ENCODE assay signal across 8 cellular contexts in the genomic region with DNA sequence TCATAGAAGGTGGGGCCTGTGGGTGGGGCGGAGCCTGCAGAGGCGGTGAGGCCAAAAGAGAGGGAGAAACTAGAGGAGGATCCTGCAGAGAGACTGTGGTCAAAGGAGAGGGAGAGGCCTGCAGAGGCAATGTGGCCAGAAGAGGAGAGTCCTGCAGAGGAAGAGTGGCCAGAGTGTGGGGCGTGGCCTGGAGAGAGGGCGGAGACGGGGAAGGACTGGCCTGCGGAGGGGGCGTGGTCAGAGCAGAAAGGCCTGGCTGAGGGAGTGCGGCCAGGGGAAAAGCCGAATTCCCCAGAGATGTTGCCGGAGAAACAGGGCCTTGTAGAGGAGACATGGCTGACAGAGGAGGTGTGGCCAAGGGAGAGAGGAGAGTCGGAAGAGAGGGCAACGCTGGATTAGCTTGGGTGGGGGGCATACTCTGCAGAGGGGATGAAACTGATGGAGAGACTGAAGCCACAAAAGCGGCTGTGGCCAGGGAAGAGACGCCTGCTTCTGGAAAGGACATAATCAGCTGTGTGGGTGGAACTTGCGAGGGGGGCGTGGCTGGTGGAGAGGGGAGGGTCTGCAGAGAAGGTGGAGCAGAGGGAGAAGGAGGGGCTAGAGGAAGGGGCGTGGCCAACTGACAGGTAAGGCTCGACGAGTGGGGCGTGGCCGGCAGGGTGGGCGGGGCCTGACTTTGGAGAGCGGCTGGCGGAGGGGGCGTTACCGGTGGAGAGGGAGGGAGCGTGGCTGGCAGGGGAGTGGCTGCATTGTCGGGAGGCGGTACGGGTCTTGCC. TPM values are rescaled to one million over a fixed set of nuclear protein-coding genes. Genes with fewer than 3 reads are reported as not detected.
A peak's percentile ranks its signal among the peaks of the same experiment; 100 is the strongest.
DNase-seq lines count a peak whose midpoint lies in the region; ATAC-seq lines count a peak whose summit lies in the region.

No MANE protein-coding gene starts in this region.

- 7% methylated on average over 30 of the region's 30 CpGs for WGBS in mesenchymal stem cell

- H3K4me3 ChIP-seq in H7 (ENCODE audit: insufficient read depth, low read depth, low read length) (peak overlapping the region; percentile 33), mesenchymal stem cell (ENCODE audit: insufficient read depth in 1 of 2, low read depth in 1 of 2, low read length in 2 of 2) (peak overlapping the region in 1 of 2 experiments; percentile 69)

- H2BK15ac ChIP-seq in mesenchymal stem cell (ENCODE audit: low read depth, poor library complexity, severe bottlenecking) = peak overlapping the region; percentile 91

- H3K4me3 Mint-ChIP-seq in effector memory CD8-positive, alpha-beta T cell = peak overlapping the region; percentile 20 to 63

- peak overlapping the region; percentile 78 for H3K27ac ChIP-seq in mesenchymal stem cell (ENCODE audit: low read length, poor library complexity, severe bottlenecking)

- H3K36me3 ChIP-seq in H7 (replicated peaks; ENCODE audit: control insufficient read depth, insufficient read depth, low read length) (no peaks in the 10 kb centered on the region), mesenchymal stem cell (ENCODE audit: control insufficient read depth in 1 of 2, insufficient read depth in 2 of 2, low read depth in 1 of 2, low read length in 2 of 2) (no peaks in the 10 kb centered on the region)

- no peak overlapping the region for H3K23ac ChIP-seq in mesenchymal stem cell (ENCODE audit: low read length in 2 of 2)

- in situ Hi-C loops in ACHN (cut with HindIII; ENCODE audit: low pct_ligation_motif_present, low pct_unique_long_range_greater_than_20kb, low sequenced_read_pairs) = no loop called here

- peaks cover 53% of the 10 kb centered on the region for H3K4me1 ChIP-seq in mesenchymal stem cell (ENCODE audit: control insufficient read depth, insufficient read depth, low read depth, low read length)

- peaks cover 23 to 51% of the 10 kb centered on the region in 2 donors for H3K27me3 Mint-ChIP-seq in effector memory CD8-positive, alpha-beta T cell

- H4K91ac ChIP-seq in mesenchymal stem cell (ENCODE audit: low read length) = peak overlapping the region; percentile 75

- no peak overlapping the region for H2BK120ac ChIP-seq in mesenchymal stem cell (ENCODE audit: low read depth, low read length)

- H3K4me2 ChIP-seq in mesenchymal stem cell (ENCODE audit: low read length, poor library complexity, severe bottlenecking) = peak overlapping the region; percentile 57

- H2AFZ ChIP-seq in mesenchymal stem cell (ENCODE audit: low read depth, low read length) = peak overlapping the region; percentile 95

- peak overlapping the region in 1 of 2 experiments; percentile 49 for H3K14ac ChIP-seq in mesenchymal stem cell (ENCODE audit: low read length in 2 of 2)

- DNase-seq in ACHN = peak; percentile 90
- peak; percentile 93 for DNase-seq in H7
- DNase-seq in NOMO-1 treated with DMSO at 0.1 percent for 48 hours (lab: John Stamatoyannopoulos, UW; ENCODE audit: unreplicated experiment) = peak; percentile 91
- DNase-seq in activated CD8-positive, alpha-beta memory T cell treated with anti-CD3 and anti-CD28 coated beads for 48 hours (ENCODE audit: low read depth in 2 of 3, low spot score in 2 of 3) = peak; percentile 50 to 84 (median 57)
- DNase-seq in effector memory CD8-positive, alpha-beta T cell = peak; percentile 72 to 80 (median 77)
- DNase-seq in mesenchymal stem cell = peak; percentile 96
- DNase-seq in stimulated activated CD8-positive, alpha-beta memory T cell treated with anti-CD3 and anti-CD28 coated beads, Interleukin-15, amount 100 ng/mL, for 1 hour (ENCODE audit: low read depth) = peak; percentile 58

- no peak overlapping the region for H2AK5ac ChIP-seq in mesenchymal stem cell (ENCODE audit: low read length, severe bottlenecking)

- H2BK5ac ChIP-seq in mesenchymal stem cell (ENCODE audit: low read depth, low read length, poor library complexity, severe bottlenecking) = no peak overlapping the region

- H3K9me3 Mint-ChIP-seq in effector memory CD8-positive, alpha-beta T cell = no peaks in the 10 kb centered on the region

- H3K9ac ChIP-seq in mesenchymal stem cell (ENCODE audit: low read length) = no peak overlapping the region

- H3K36me3 Mint-ChIP-seq in effector memory CD8-positive, alpha-beta T cell (ENCODE audit: insufficient read depth) = peaks cover 9% of the 10 kb centered on the region

- no peaks in the 10 kb centered on the region for H3K79me1 ChIP-seq in mesenchymal stem cell (replicated peaks; ENCODE audit: low read length, poor library complexity, severe bottlenecking)

- H3K4ac ChIP-seq in mesenchymal stem cell (ENCODE audit: low read depth in 1 of 2, low read length in 2 of 2) = peak overlapping the region in 1 of 2 experiments; percentile 38

- H2BK12ac ChIP-seq in mesenchymal stem cell (ENCODE audit: low read length in 2 of 2) = peak overlapping the region in 1 of 2 experiments; percentile 84

- peak overlapping the region; percentile 73 for H4K8ac ChIP-seq in mesenchymal stem cell (ENCODE audit: low read length)

- ATAC-seq in effector memory CD8-positive, alpha-beta T cell (replicated peaks) = no peak
- ATAC-seq in HG03439 (IDR thresholded peaks at IDR 0.05; ENCODE audit: unreplicated experiment) = no peak

- no peaks in the 10 kb centered on the region for H3K9me3 ChIP-seq in mesenchymal stem cell (ENCODE audit: control insufficient read depth, low read length)

- peak overlapping the region; percentile 28 to 75 for H3K18ac ChIP-seq in mesenchymal stem cell (ENCODE audit: low read depth in 1 of 2, low read length in 2 of 2)

- peaks cover 22 to 26% of the 10 kb centered on the region in 2 donors for H3K4me1 Mint-ChIP-seq in effector memory CD8-positive, alpha-beta T cell (ENCODE audit: low read depth in 2 of 2)

- H3K27ac Mint-ChIP-seq in effector memory CD8-positive, alpha-beta T cell = no peak overlapping the region

- H3K27me3 ChIP-seq in H7 (ENCODE audit: control insufficient read depth, insufficient read depth, low read length) (peaks cover 43% of the 10 kb centered on the region), mesenchymal stem cell (ENCODE audit: control insufficient read depth in 1 of 2, insufficient read depth in 1 of 2, low read length in 2 of 2) (peaks cover 30 to 64% of the 10 kb centered on the region in 2 experiments)

RNA-seq across cellular contexts. Expression of a gene that starts 2.5 kb away (rescaled TPM):
- 0.14 and 0.22 TPM in 2 replicates for total RNA-seq in H7 (2014; rRNA removed; shearing (Covaris generic))
- polyA plus RNA-seq in mesenchymal stem cell (2013, experiment 1 of 2) = 0.32 TPM
- 0.25 TPM for polyA plus RNA-seq in mesenchymal stem cell (2013, experiment 2 of 2)

RNA-seq across cellular contexts. Expression of a gene that starts 16.6 kb away (rescaled TPM):
- 1.6 and 4.0 TPM in 2 replicates for total RNA-seq in H7 (2014; rRNA removed; shearing (Covaris generic))
- 3.7 TPM for polyA plus RNA-seq in mesenchymal stem cell (2013, experiment 1 of 2)
- 4.0 TPM for polyA plus RNA-seq in mesenchymal stem cell (2013, experiment 2 of 2)

RNA-seq across cellular contexts. Expression of a gene that starts 32.0 kb away (rescaled TPM):
- 21.1 and 24.3 TPM in 2 replicates for total RNA-seq in H7 (2014; rRNA removed; shearing (Covaris generic))
- polyA plus RNA-seq in mesenchymal stem cell (2013, experiment 1 of 2) = 19.1 TPM
- 18.7 TPM for polyA plus RNA-seq in mesenchymal stem cell (2013, experiment 2 of 2)

RNA-seq across cellular contexts. Expression of a gene that starts 41.7 kb away (rescaled TPM):
- total RNA-seq in H7 (2014; rRNA removed; shearing (Covaris generic)) = 3.5 and 5.0 TPM in 2 replicates
- polyA plus RNA-seq in mesenchymal stem cell (2013, experiment 1 of 2) = 13.3 TPM
- 13.1 TPM for polyA plus RNA-seq in mesenchymal stem cell (2013, experiment 2 of 2)

RNA-seq across cellular contexts. Expression of a gene that starts 42.9 kb away (rescaled TPM):
- total RNA-seq in H7 (2014; rRNA removed; shearing (Covaris generic)) = 1.7 TPM in 1 of 2 replicates, not detected in the other
- polyA plus RNA-seq in mesenchymal stem cell (2013, experiment 1 of 2) = 3.1 TPM
- polyA plus RNA-seq in mesenchymal stem cell (2013, experiment 2 of 2) = 2.7 TPM
